ENCODE assay signal across 8 cellular contexts in the genomic region with DNA sequence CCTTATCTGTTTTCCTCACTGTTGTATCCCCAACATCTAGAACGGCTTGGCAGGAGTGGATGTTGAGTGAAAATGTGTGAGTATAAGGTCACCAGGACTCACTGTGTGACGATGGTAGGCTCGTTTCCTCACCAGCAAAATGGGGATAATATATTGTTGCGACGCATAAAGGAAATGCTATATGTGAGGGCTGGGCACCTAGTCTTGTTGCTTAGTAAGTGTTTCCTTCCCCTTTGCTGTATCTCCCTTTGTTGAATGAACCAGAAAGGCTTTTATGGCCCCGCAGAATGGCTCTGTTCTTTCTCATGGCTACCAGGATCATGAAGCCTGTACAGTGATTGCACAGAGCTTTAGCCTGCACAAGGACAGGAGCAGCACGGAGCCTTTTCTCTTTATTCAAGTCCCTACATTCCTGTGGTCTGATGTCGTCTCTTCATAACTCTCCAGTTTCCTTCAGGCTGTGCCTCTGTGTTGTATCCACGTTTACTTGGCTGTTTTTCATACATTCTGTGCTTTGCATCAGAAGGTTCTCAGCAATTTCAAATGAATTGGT. TPM values are rescaled to one million over a fixed set of nuclear protein-coding genes. Genes with fewer than 3 reads are reported as not detected.
DNase-seq lines count a peak whose midpoint lies in the region; ATAC-seq, FAIRE-seq and TF ChIP-seq lines count a peak whose summit lies in the region.

No MANE protein-coding gene starts in this region.

- ATAC-seq in GM18505 (IDR thresholded peaks at IDR 0.05; ENCODE audit: unreplicated experiment) = no peak

- no peaks in the 10 kb centered on the region for H3K36me3 ChIP-seq in ascending aorta
- H3K36me3 ChIP-seq in stomach = no peaks in the 10 kb centered on the region

- H3K9me3 ChIP-seq in ascending aorta (no peaks in the 10 kb centered on the region), stomach (no peaks in the 10 kb centered on the region)

- H3K4me3 ChIP-seq in ascending aorta = peak overlapping the region in 1 of 2 donors; percentile 45
- peak overlapping the region in 1 of 4 donors; percentile 5 for H3K4me3 ChIP-seq in stomach

- TF ChIP-seq CTCF in ascending aorta (IDR thresholded peaks at IDR 0.05) (no peak), stomach (IDR thresholded peaks at IDR 0.05) (no peak)

- intact Hi-C loops in ascending aorta (cut with DNase I) (no loop called here), stomach (cut with DNase I; ENCODE audit: low total_unique reads) (no loop called here)

- H3K27me3 ChIP-seq in ascending aorta (no peaks in the 10 kb centered on the region), stomach (no peaks in the 10 kb centered on the region)

- TF ChIP-seq EP300 in stomach (IDR thresholded peaks at IDR 0.05) = no peak

- H3K4me1 ChIP-seq in ascending aorta (peaks cover 0 to 19% of the 10 kb centered on the region in 2 donors), stomach (peaks cover 77 to 92% (median 85%) of the 10 kb centered on the region in 4 donors)

- FAIRE-seq in HTR-8/SVneo (lab: Jason Lieb, UNC) = no peak

- WGBS in stomach, 5 donors = 21 to 24% (median 23%) methylated on average over 9 of the region's 9 CpGs

- TF ChIP-seq POLR2A in stomach (IDR thresholded peaks at IDR 0.05) = no peak
- no peak for TF ChIP-seq POLR2A in GM18505 (IDR thresholded peaks at IDR 0.05; ENCODE audit: borderline replicate concordance, extremely low read depth, insufficient read depth, insufficient read length)

- peak; percentile 56 for DNase-seq in A172 (ENCODE audit: low spot score)
- peak; percentile 57 for DNase-seq in HTR-8/SVneo (ENCODE audit: insufficient read length, low spot score)
- no peak for DNase-seq in ascending aorta (ENCODE audit: low spot score in 2 of 2)
- DNase-seq in islet precursor cell = peak; percentile 96
- DNase-seq in stomach = no peak
- no peak for DNase-seq in D341Med (ENCODE audit: low spot score)
- DNase-seq in activated CD8-positive, alpha-beta memory T cell treated with anti-CD3 and anti-CD28 coated beads, Interleukin-2, amount 50 U/mL, for 4 hours = no peak

- H3K27ac ChIP-seq in ascending aorta (peak overlapping the region; percentile 31 to 82), stomach (peak overlapping the region; percentile 18 to 79 (median 65))

RNA-seq across cellular contexts. Expression of a gene that starts 5.4 kb away (rescaled TPM):
- total RNA-seq in A172 (2014; rRNA removed; shearing (Covaris generic)) = 13.8 and 14.4 TPM in 2 replicates
- total RNA-seq in ascending aorta (22.4 TPM), stomach (100 to 1,000 TPM in 1 of 5 donors, 10 to 100 TPM in 4; 13.6 to 316 (median 47.9) TPM)
- polyA plus RNA-seq in stomach = 1 to 10 TPM in 1 of 3 donors, under 1 TPM in 2; 0.88 to 5.8 (median 0.92) TPM

Comparison
In these comparisons a context has a peak if more than half of its experiments do, and no peak if none do; other contexts are left out.
1. DNase-seq: peak in A172 (single experiment), HTR-8/SVneo (single experiment) and islet precursor cell (single experiment); none in ascending aorta (0 of 2), stomach (single experiment), D341Med (single experiment) and activated CD8-positive, alpha-beta memory T cell treated with anti-CD3 and anti-CD28 coated beads, Interleukin-2, amount 50 U/mL, for 4 hours (single experiment).